ENCODE assay signal across 13 cellular contexts in genomic region chr10:109898007-109898406, GRCh38.
"Had no signal": no experiment of that assay in that cellular context is flagged by ENCODE, and none has a peak within 500 bp of the region (broad histone marks: within the 10 kb centered on the region; RNA-seq: fewer than 3 reads in every experiment).

No MANE protein-coding gene starts in this region.

- H3K36me3 Mint-ChIP-seq: natural killer cell had no signal

- DNase-seq: activated CD4-positive, alpha-beta T cell treated with anti-CD3 and anti-CD28 coated beads for 4 hours; activated CD8-positive, alpha-beta memory T cell treated with anti-CD3 and anti-CD28 coated beads, Interleukin-2, amount 50 U/mL, for 4 hours; activated CD8-positive, alpha-beta T cell treated with anti-CD3 and anti-CD28 coated beads for 36 hours; activated naive CD8-positive, alpha-beta T cell treated with anti-CD3 and anti-CD28 coated beads, Interleukin-2, amount 10 ng/mL, durations not matched to agents 7 days and 5 days; activated T-cell treated with anti-CD3 and anti-CD28 coated beads, Interleukin-2, amount 50 U/mL, for 72 hours; central memory CD4-positive, alpha-beta T cell; effector memory CD4-positive, alpha-beta T cell; mucosa of descending colon; natural killer cell; occipital lobe; T-cell; upper lobe of left lung had no signal

- H3K4me3 ChIP-seq: mucosa of descending colon, skin epidermis, upper lobe of left lung had no signal

- H3K27ac Mint-ChIP-seq: activated CD8-positive, alpha-beta T cell treated with anti-CD3 and anti-CD28 coated beads for 36 hours; activated T-cell treated with anti-CD3 and anti-CD28 coated beads, Interleukin-2, amount 50 U/mL, for 72 hours had no signal

- H3K36me3 ChIP-seq: upper lobe of left lung had no signal

- H3K4me3 Mint-ChIP-seq: activated CD8-positive, alpha-beta T cell treated with anti-CD3 and anti-CD28 coated beads for 36 hours; activated naive CD8-positive, alpha-beta T cell treated with anti-CD3 and anti-CD28 coated beads, Interleukin-2, amount 10 ng/mL, durations not matched to agents 7 days and 5 days; activated T-cell treated with anti-CD3 and anti-CD28 coated beads, Interleukin-2, amount 50 U/mL, for 72 hours; natural killer cell; T-cell had no signal

- ATAC-seq: activated CD8-positive, alpha-beta T cell treated with anti-CD3 and anti-CD28 coated beads for 36 hours; activated T-cell treated with anti-CD3 and anti-CD28 coated beads, Interleukin-2, amount 50 U/mL, for 72 hours; mucosa of descending colon; natural killer cell; T-cell had no signal

- H3K9me3 ChIP-seq: mucosa of descending colon, upper lobe of left lung had no signal

- H3K27me3 ChIP-seq: upper lobe of left lung had no signal

- H3K27me3 Mint-ChIP-seq: activated CD8-positive, alpha-beta T cell treated with anti-CD3 and anti-CD28 coated beads for 36 hours; activated naive CD8-positive, alpha-beta T cell treated with anti-CD3 and anti-CD28 coated beads, Interleukin-2, amount 10 ng/mL, durations not matched to agents 7 days and 5 days; T-cell had no signal

- H3K9me3 Mint-ChIP-seq: activated CD8-positive, alpha-beta T cell treated with anti-CD3 and anti-CD28 coated beads for 36 hours; activated naive CD8-positive, alpha-beta T cell treated with anti-CD3 and anti-CD28 coated beads, Interleukin-2, amount 10 ng/mL, durations not matched to agents 7 days and 5 days; activated T-cell treated with anti-CD3 and anti-CD28 coated beads, Interleukin-2, amount 50 U/mL, for 72 hours; natural killer cell; T-cell had no signal
